In the genomic region with DNA sequence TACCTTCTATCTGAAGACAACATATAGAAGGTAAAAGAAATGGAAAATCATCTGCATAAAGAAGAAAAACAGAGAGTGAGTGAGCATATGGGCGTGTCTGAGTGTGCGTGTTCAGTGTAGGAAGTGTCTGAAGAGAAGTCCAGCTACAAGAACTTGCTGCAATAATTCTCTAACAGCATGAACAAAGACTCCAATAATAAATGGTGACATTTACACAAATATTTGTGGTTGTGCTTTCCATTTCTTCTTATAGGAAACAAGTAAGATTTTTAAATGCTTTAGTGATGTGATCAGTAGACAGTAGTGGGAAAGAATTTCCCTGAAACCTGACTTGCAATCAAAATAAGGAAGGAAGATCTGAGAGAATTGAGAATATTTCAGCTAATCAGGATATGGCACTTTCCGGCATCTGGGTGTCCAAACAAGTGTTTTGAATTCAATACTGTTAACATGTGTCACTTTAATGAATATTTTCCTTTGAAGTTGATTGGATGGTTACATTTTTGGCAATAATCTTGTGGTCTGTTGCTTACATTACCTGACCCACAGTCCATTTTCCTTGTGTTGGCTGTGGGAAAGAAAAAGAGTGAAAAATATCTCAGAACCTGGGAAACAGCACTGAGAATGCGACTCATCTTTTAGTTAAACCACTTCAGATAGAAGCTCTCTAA, we compare ENCODE assay signal across 8 cellular contexts.
DNase-seq lines count a peak whose midpoint lies in the region; ATAC-seq and TF ChIP-seq lines count a peak whose summit lies in the region.

No MANE protein-coding gene starts in this region.

- H3K36me3 ChIP-seq in left ventricle myocardium inferior: no peaks in the 10 kb centered on the region
- H3K36me3 ChIP-seq in spleen: no peaks in the 10 kb centered on the region

- DNase-seq in HFF-Myc (ENCODE audit: extremely low read depth, low read depth) (peak; percentile 89), left ventricle myocardium inferior (no peak), spleen (no peak), NCI-H2196 (lab: John Stamatoyannopoulos, UW; ENCODE audit: unreplicated experiment) (no peak), GM20000 (ENCODE audit: low spot score) (no peak)

- WGBS in spleen, 5 donors: 23 to 30% (median 27%) methylated on average over 4 of the region's 4 CpGs

- ATAC-seq in HG03025 (IDR thresholded peaks at IDR 0.05; ENCODE audit: low FRiP score, unreplicated experiment) (no peak), HG03342 (IDR thresholded peaks at IDR 0.05; ENCODE audit: unreplicated experiment) (no peak)

- H3K27ac ChIP-seq in left ventricle myocardium inferior (replicated peaks) (peak overlapping the region; percentile 66), spleen (peak overlapping the region in 5 of 8 donors; percentile 10 to 50 (median 22))

- intact Hi-C loops in left ventricle myocardium inferior (cut with micrococcal nuclease): no loop called here
- intact Hi-C loops in spleen (cut with DNase I; ENCODE audit: low total_unique reads): no loop called here

- H3K27me3 ChIP-seq in left ventricle myocardium inferior (ENCODE audit: low read depth): no peaks in the 10 kb centered on the region
- no peaks in the 10 kb centered on the region for H3K27me3 ChIP-seq in spleen (replicated peaks in 1 of 7)

- H3K4me3 ChIP-seq in HFF-Myc (replicated peaks; ENCODE audit: low read depth, low read length): peak overlapping the region; percentile 32
- H3K4me3 ChIP-seq in WI38 (ENCODE audit: low read depth, low read length): peak overlapping the region; percentile 57
- peak overlapping the region; percentile 44 for H3K4me3 ChIP-seq in left ventricle myocardium inferior
- H3K4me3 ChIP-seq in spleen: peak overlapping the region in 2 of 8 donors; percentile 1 to 35

- H3K9me3 ChIP-seq in left ventricle myocardium inferior (replicated peaks) (no peaks in the 10 kb centered on the region), spleen (no peaks in the 10 kb centered on the region)

- peaks cover 18% of the 10 kb centered on the region for H3K4me1 ChIP-seq in left ventricle myocardium inferior
- H3K4me1 ChIP-seq in spleen: peaks cover 0 to 17% (median 11%) of the 10 kb centered on the region in 6 donors

- TF ChIP-seq CTCF in HFF-Myc (IDR thresholded peaks at IDR 0.05; ENCODE audit: low read depth, low read length, missing control alignments) (no peak), WI38 (IDR thresholded peaks at IDR 0.05; ENCODE audit: low read depth, low read length) (no peak), left ventricle myocardium inferior (IDR thresholded peaks at IDR 0.05; ENCODE audit: borderline replicate concordance) (no peak), spleen (IDR thresholded peaks at IDR 0.05 in 8 of 11, conservative IDR thresholded peaks at IDR 0.05 in 3 of 11) (no peak), GM20000 (IDR thresholded peaks at IDR 0.05; ENCODE audit: extremely low read depth, missing control alignments) (no peak)

- no peak for TF ChIP-seq POLR2A in spleen (IDR thresholded peaks at IDR 0.05)
